ENCODE assay signal across 25 cellular contexts in the genomic region with DNA sequence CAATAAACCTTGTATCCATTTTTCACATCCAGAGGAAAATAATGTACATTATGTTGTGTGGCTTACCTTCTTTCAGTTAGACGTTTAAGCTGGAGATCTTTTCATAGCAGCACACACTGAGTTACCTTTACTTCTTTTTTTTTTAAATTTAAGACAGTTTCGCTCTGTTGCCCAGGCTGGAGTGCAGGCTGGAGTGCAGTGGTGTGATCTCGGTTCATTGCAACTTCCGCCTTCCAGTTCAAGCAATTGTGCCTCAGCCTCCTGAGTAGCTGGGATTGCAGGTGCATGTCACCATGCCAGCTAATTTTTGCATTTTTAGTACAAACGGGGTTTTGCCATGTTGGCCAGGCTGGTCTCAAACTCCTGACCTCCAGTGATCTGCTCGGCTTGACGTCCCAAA.
"Had no signal": no experiment of that assay in that cellular context is flagged by ENCODE, and none has a peak within 500 bp of the region (broad histone marks: within the 10 kb centered on the region; RNA-seq: fewer than 3 reads in every experiment).

No MANE protein-coding gene starts in this region.

- DNase-seq: activated CD4-positive, alpha-beta T cell treated with anti-CD3 and anti-CD28 coated beads, Interleukin-2, amount 10 ng/mL, durations not matched to agents 7 days and 5 days; activated CD4-positive, CD25-positive, alpha-beta regulatory T cell treated with anti-CD3 and anti-CD28 coated beads, Interleukin-2, amount 50 U/mL, for 72 hours; activated CD8-positive, alpha-beta T cell treated with anti-CD3 and anti-CD28 coated beads for 36 hours; activated naive CD8-positive, alpha-beta T cell treated with anti-CD3 and anti-CD28 coated beads, Interleukin-2, amount 50 U/mL, for 24 hours; activated T-cell treated with anti-CD3 and anti-CD28 coated beads, Interleukin-2, amount 50 U/mL, for 48 hours; amygdala; caudate nucleus; head of caudate nucleus; hypothalamus; midbrain; stimulated activated CD4-positive, alpha-beta T cell treated with anti-CD3 and anti-CD28 coated beads, Interleukin-1b, Interleukin-23, amount 100 ng/mL, for 48 hours; stimulated activated CD4-positive, alpha-beta T cell treated with anti-CD3 and anti-CD28 coated beads, Interleukin-4, amount 100 ng/mL, for 4 hours; stimulated activated CD8-positive, alpha-beta memory T cell treated with anti-CD3 and anti-CD28 coated beads, Interleukin-4, amount 100 ng/mL, for 48 hours; stimulated activated naive CD4-positive, alpha-beta T cell; T-helper 17 cell; T1000; tibial artery; WERI-Rb-1 had no signal

- H3K27me3 ChIP-seq: gastroesophageal sphincter, right atrium auricular region, suprapubic skin, tibial artery had no signal

- H3K4me3 Mint-ChIP-seq: activated CD4-positive, alpha-beta T cell treated with anti-CD3 and anti-CD28 coated beads, Interleukin-2, amount 10 ng/mL, durations not matched to agents 7 days and 5 days; activated CD8-positive, alpha-beta T cell treated with anti-CD3 and anti-CD28 coated beads for 36 hours; activated naive CD4-positive, alpha-beta T cell treated with anti-CD3 and anti-CD28 coated beads, Interleukin-2, amount 50 U/mL, for 24 hours; activated naive CD8-positive, alpha-beta T cell treated with anti-CD3 and anti-CD28 coated beads, Interleukin-2, amount 50 U/mL, for 24 hours; natural killer cell treated with Interleukin-12 subunit alpha and Interleukin-12 subunit beta and Interleukin-15 and Interleukin-18, amount 100 ng/mL, for 72 hours; T-helper 17 cell had no signal

- H3K4me2 ChIP-seq: smooth muscle cell had no signal

- H3K9me3 Mint-ChIP-seq: activated CD4-positive, alpha-beta T cell treated with anti-CD3 and anti-CD28 coated beads, Interleukin-2, amount 10 ng/mL, durations not matched to agents 7 days and 5 days; activated naive CD4-positive, alpha-beta T cell treated with anti-CD3 and anti-CD28 coated beads, Interleukin-2, amount 50 U/mL, for 24 hours; activated naive CD8-positive, alpha-beta T cell treated with anti-CD3 and anti-CD28 coated beads, Interleukin-2, amount 50 U/mL, for 24 hours; natural killer cell treated with Interleukin-12 subunit alpha and Interleukin-12 subunit beta and Interleukin-15 and Interleukin-18, amount 100 ng/mL, for 72 hours had no signal

- H3K36me3 Mint-ChIP-seq: activated naive CD4-positive, alpha-beta T cell treated with anti-CD3 and anti-CD28 coated beads, Interleukin-2, amount 50 U/mL, for 24 hours; natural killer cell treated with Interleukin-12 subunit alpha and Interleukin-12 subunit beta and Interleukin-15 and Interleukin-18, amount 100 ng/mL, for 72 hours had no signal

- H3K4me1 Mint-ChIP-seq: activated naive CD4-positive, alpha-beta T cell treated with anti-CD3 and anti-CD28 coated beads, Interleukin-2, amount 50 U/mL, for 24 hours had no signal

- ATAC-seq: activated CD8-positive, alpha-beta T cell treated with anti-CD3 and anti-CD28 coated beads for 36 hours; activated naive CD8-positive, alpha-beta T cell treated with anti-CD3 and anti-CD28 coated beads, Interleukin-2, amount 50 U/mL, for 24 hours; gastroesophageal sphincter; natural killer cell treated with Interleukin-12 subunit alpha and Interleukin-12 subunit beta and Interleukin-15 and Interleukin-18, amount 100 ng/mL, for 72 hours; T-helper 17 cell had no signal

- H3K27ac Mint-ChIP-seq: activated CD4-positive, alpha-beta T cell treated with anti-CD3 and anti-CD28 coated beads, Interleukin-2, amount 10 ng/mL, durations not matched to agents 7 days and 5 days; activated CD8-positive, alpha-beta T cell treated with anti-CD3 and anti-CD28 coated beads for 36 hours; activated naive CD4-positive, alpha-beta T cell treated with anti-CD3 and anti-CD28 coated beads, Interleukin-2, amount 50 U/mL, for 24 hours; activated naive CD8-positive, alpha-beta T cell treated with anti-CD3 and anti-CD28 coated beads, Interleukin-2, amount 50 U/mL, for 24 hours; activated T-helper 2 cell treated with anti-CD3 and anti-CD28 coated beads, Interferon-gamma antibody, Interleukin-2, Interleukin-4, amounts not matched to agents 10 μg/mL and 5 μg/mL and 100 μg/mL, durations not matched to agents 14 hours and 24 hours and 36 hours; natural killer cell treated with Interleukin-12 subunit alpha and Interleukin-12 subunit beta and Interleukin-15 and Interleukin-18, amount 100 ng/mL, for 72 hours; T-helper 17 cell had no signal

- H3K27ac ChIP-seq: gastroesophageal sphincter, right atrium auricular region, suprapubic skin, tibial artery, WERI-Rb-1 had no signal

- H3K9me3 ChIP-seq: gastroesophageal sphincter, suprapubic skin, tibial artery had no signal

- H3K36me3 ChIP-seq: gastroesophageal sphincter, right atrium auricular region, suprapubic skin, tibial artery, WERI-Rb-1 had no signal

- H3K4me1 ChIP-seq: gastroesophageal sphincter, right atrium auricular region, suprapubic skin, tibial artery had no signal

- H3K4me3 ChIP-seq: gastroesophageal sphincter, right atrium auricular region, smooth muscle cell, suprapubic skin, tibial artery had no signal
